Comparison of ENCODE assay signal across 9 cellular contexts in genomic region chr1:183593356-183593755, GRCh38. TPM values are rescaled to one million over a fixed set of nuclear protein-coding genes. Genes with fewer than 3 reads are reported as not detected.
DNase-seq lines count a peak whose midpoint lies in the region; ATAC-seq, FAIRE-seq and TF ChIP-seq lines count a peak whose summit lies in the region.
"Had no signal": no experiment of that assay in that cellular context is flagged by ENCODE, and none has a peak within 500 bp of the region (broad histone marks: within the 10 kb centered on the region; RNA-seq: fewer than 3 reads in every experiment).

No MANE protein-coding gene starts in this region.

- H3K4me1 ChIP-seq in Peyer's patch = peaks cover 0 to 21% (median 6%) of the 10 kb centered on the region in 4 donors

- peaks cover 11% of the 10 kb centered on the region for H3K27me3 Mint-ChIP-seq in progenitor cell of endocrine pancreas

- no peak overlapping the region for H3K4me3 Mint-ChIP-seq in progenitor cell of endocrine pancreas (ENCODE audit: low read depth)

- H3K36me3 ChIP-seq in Peyer's patch = no peaks in the 10 kb centered on the region

- H3K9me3 Mint-ChIP-seq in progenitor cell of endocrine pancreas (ENCODE audit: low read depth) = no peaks in the 10 kb centered on the region

- H3K27ac Mint-ChIP-seq in progenitor cell of endocrine pancreas = no peak overlapping the region

- no peaks in the 10 kb centered on the region for H3K36me3 Mint-ChIP-seq in progenitor cell of endocrine pancreas (ENCODE audit: insufficient read depth)

- no peak overlapping the region for H3K4me3 ChIP-seq in Peyer's patch

- ATAC-seq in GM19324 (IDR thresholded peaks at IDR 0.05; ENCODE audit: low FRiP score, unreplicated experiment) (peak; percentile 34), HG02885 (IDR thresholded peaks at IDR 0.05; ENCODE audit: poor library complexity, unreplicated experiment) (peak; percentile 60)

- TF ChIP-seq CTCF in Peyer's patch (IDR thresholded peaks at IDR 0.05) = no peak
- TF ChIP-seq CTCF in progenitor cell of endocrine pancreas (IDR thresholded peaks at IDR 0.05; ENCODE audit: unreplicated experiment) = no peak

- TF ChIP-seq POLR2A in Peyer's patch (IDR thresholded peaks at IDR 0.05) = no peak

- peak overlapping the region in 2 of 4 donors; percentile 22 to 70 for H3K27ac ChIP-seq in Peyer's patch

- H3K27me3 ChIP-seq in Peyer's patch = no peaks in the 10 kb centered on the region

- H3K9me3 ChIP-seq in Peyer's patch = no peaks in the 10 kb centered on the region

- H3K4me1 Mint-ChIP-seq in progenitor cell of endocrine pancreas (ENCODE audit: low read depth) = peaks cover 1% of the 10 kb centered on the region

- DNase-seq in Peyer's patch (peak in 2 of 3 donors; percentile 62 to 67), retina (peak; percentile 45), GF-D8 (lab: John Stamatoyannopoulos, UW) (no peak), progenitor cell of endocrine pancreas (ENCODE audit: low spot score, unreplicated experiment) (no peak), frontal cortex (ENCODE audit: low spot score in 2 of 2) (no peak)

- no peak for FAIRE-seq in frontal cortex (lab: Jason Lieb, UNC)

RNA-seq across cellular contexts. Expression of gene NCF2, which starts 3.1 kb away (rescaled TPM):
- total RNA-seq in Peyer's patch (10 to 100 TPM in 1 of 4 donors, 1 to 10 TPM in 3; 1.6 to 13.2 (median 5.6) TPM), progenitor cell of endocrine pancreas (0.67 and 1.7 TPM in 2 replicates), frontal cortex (4.9 TPM)

RNA-seq across cellular contexts. Expression of gene ARPC5, which starts 42.2 kb away (rescaled TPM):
- total RNA-seq in Peyer's patch (10 to 100 TPM; 57.9 to 86.7 (median 67.9) TPM), progenitor cell of endocrine pancreas (68.0 and 69.3 TPM in 2 replicates), frontal cortex (123 TPM)

RNA-seq across cellular contexts. Expression of gene APOBEC4, which starts 59.8 kb away (rescaled TPM):
- under 1 TPM in 1 of 4 donors, not detected in 3; 0.85 TPM for total RNA-seq in Peyer's patch
- total RNA-seq in progenitor cell of endocrine pancreas = not detected in 2 replicates
- total RNA-seq in frontal cortex = not detected
- total RNA-seq: activated CD8-positive, alpha-beta memory T cell treated with anti-CD3 and anti-CD28 coated beads for 36 hours; fibroblast of lung had no signal

Comparison
In these comparisons a context has a peak if more than half of its experiments do, and no peak if none do; other contexts are left out.
1. DNase-seq: peak in Peyer's patch (2 of 3) and retina (single experiment); none in GF-D8 (single experiment), progenitor cell of endocrine pancreas (single experiment) and frontal cortex (0 of 2).